In genomic region chr4:12172198-12172970, GRCh38 we compare ENCODE assay signal across 28 cellular contexts.
"Had no signal": no experiment of that assay in that cellular context is flagged by ENCODE, and none has a peak within 500 bp of the region (broad histone marks: within the 10 kb centered on the region; RNA-seq: fewer than 3 reads in every experiment).

No MANE protein-coding gene starts in this region.

- DNase-seq: activated B cell treated with CpG ODN at 0.5 μM for 24 hours; activated CD4-positive, alpha-beta memory T cell treated with anti-CD3 and anti-CD28 coated beads, Interleukin-2, amount 10 ng/mL, durations not matched to agents 7 days and 5 days; activated CD4-positive, alpha-beta T cell treated with anti-CD3 and anti-CD28 coated beads for 4 hours; activated CD4-positive, alpha-beta T cell treated with anti-CD3 and anti-CD28 coated beads, Interleukin-2, amount 10 ng/mL, durations not matched to agents 24 days and 14 days; activated CD4-positive, alpha-beta T cell treated with anti-CD3 and anti-CD28 coated beads, Interleukin-2, amount 50 U/mL, for 1 hour; activated CD4-positive, alpha-beta T cell treated with anti-CD3 and anti-CD28 coated beads, Interleukin-2, amount 50 U/mL, for 4 hours; activated CD4-positive, CD25-positive, alpha-beta regulatory T cell treated with anti-CD3 and anti-CD28 coated beads, Interleukin-2, amount 50 U/mL, for 72 hours; activated CD8-positive, alpha-beta memory T cell treated with anti-CD3 and anti-CD28 coated beads for 24 hours; activated CD8-positive, alpha-beta memory T cell treated with anti-CD3 and anti-CD28 coated beads, Interleukin-2, amount 10 ng/mL, durations not matched to agents 7 days and 5 days; activated CD8-positive, alpha-beta memory T cell treated with anti-CD3 and anti-CD28 coated beads, Interleukin-2, amount 50 U/mL, for 48 hours; activated CD8-positive, alpha-beta T cell treated with anti-CD3 and anti-CD28 coated beads, Interleukin-2, amount 10 ng/mL, durations not matched to agents 7 days and 5 days; activated effector memory CD4-positive, alpha-beta T cell treated with Interleukin-2 at 50 U/mL for 16 hours; activated gamma-delta T cell; activated naive CD4-positive, alpha-beta T cell treated with anti-CD3 and anti-CD28 coated beads, Interleukin-2, amount 10 ng/mL, durations not matched to agents 7 days and 5 days; activated naive CD4-positive, alpha-beta T cell treated with Interleukin-2 at 50 U/mL for 16 hours; activated naive CD8-positive, alpha-beta T cell treated with anti-CD3 and anti-CD28 coated beads, Interleukin-2, amount 10 ng/mL, durations not matched to agents 7 days and 5 days; activated naive CD8-positive, alpha-beta T cell treated with anti-CD3 and anti-CD28 coated beads, Interleukin-2, amount 50 U/mL, for 24 hours; activated T-cell treated with anti-CD3 and anti-CD28 coated beads, Interleukin-2, amount 50 U/mL, for 24 hours; activated T-cell treated with anti-CD3 and anti-CD28 coated beads, Interleukin-2, amount 50 U/mL, for 48 hours; amygdala; anterior cingulate cortex; central memory CD4-positive, alpha-beta T cell; T-helper 1 cell; T-helper 2 cell; T-helper 9 cell had no signal

- H3K27me3 ChIP-seq: ascending aorta, cardiac muscle cell had no signal

- H3K36me3 ChIP-seq: ascending aorta, cardiac muscle cell had no signal

- H3K4me3 ChIP-seq: ascending aorta, cardiac muscle cell had no signal

- H3K9me3 ChIP-seq: ascending aorta had no signal

- H3K4me1 ChIP-seq: ascending aorta had no signal

- ATAC-seq: activated CD8-positive, alpha-beta memory T cell treated with anti-CD3 and anti-CD28 coated beads, Interleukin-2, amount 10 ng/mL, durations not matched to agents 7 days and 5 days; activated CD8-positive, alpha-beta T cell treated with anti-CD3 and anti-CD28 coated beads, Interleukin-2, amount 10 ng/mL, durations not matched to agents 7 days and 5 days; activated naive CD8-positive, alpha-beta T cell treated with anti-CD3 and anti-CD28 coated beads, Interleukin-2, amount 50 U/mL, for 24 hours had no signal

- H3K27ac ChIP-seq: ascending aorta, cardiac muscle cell, VCaP had no signal
